In genomic region chr5:62536783-62537182, GRCh38 we compare ENCODE assay signal across 24 cellular contexts. TPM values are rescaled to one million over a fixed set of nuclear protein-coding genes. Genes with fewer than 3 reads are reported as not detected.
A peak's percentile ranks its signal among the peaks of the same experiment; 100 is the strongest.
DNase-seq lines count a peak whose midpoint lies in the region; ATAC-seq, FAIRE-seq and TF ChIP-seq lines count a peak whose summit lies in the region.
"Had no signal": no experiment of that assay in that cellular context is flagged by ENCODE, and none has a peak within 500 bp of the region (broad histone marks: within the 10 kb centered on the region; RNA-seq: fewer than 3 reads in every experiment).

No MANE protein-coding gene starts in this region.

- intact Hi-C loops in K562 (cut with micrococcal nuclease): no loop called here

- in situ Hi-C loops in K562 (cut with MboI): no loop called here

- H3K4me1 ChIP-seq in A549 (no peaks in the 10 kb centered on the region), K562 (replicated peaks in 1 of 2; ENCODE audit: control insufficient read depth in 2 of 2, insufficient read depth in 2 of 2, low read length in 2 of 2) (peaks cover 0 to 4% of the 10 kb centered on the region in 2 experiments; a peak in 2 of 5 replicates)
- H3K4me1 ChIP-seq: BLaER1 had no signal

- no peaks in the 10 kb centered on the region for H3K9me1 ChIP-seq in K562 (ENCODE audit: control insufficient read depth, insufficient read depth, low read length)

- H3K4me2 ChIP-seq in A549 (no peak overlapping the region), K562 (ENCODE audit: insufficient read depth, low read length) (no peak overlapping the region)
- H3K4me2 ChIP-seq: BLaER1 had no signal

- H3K9me3 ChIP-seq in A549 (no peaks in the 10 kb centered on the region), K562 (replicated peaks; ENCODE audit: control insufficient read depth, insufficient read depth, low read depth, low read length) (no peaks in the 10 kb centered on the region)
- H3K9me3 ChIP-seq: BE2C, BLaER1 had no signal

- no peak for ATAC-seq in A549
- ATAC-seq in K562: no peak
- ATAC-seq in GM21825 (IDR thresholded peaks at IDR 0.05; ENCODE audit: unreplicated experiment): no peak
- ATAC-seq: GM12878 had no signal

- no peak for TF ChIP-seq EP300 in A549 (IDR thresholded peaks at IDR 0.05)
- TF ChIP-seq EP300 in K562 (IDR thresholded peaks at IDR 0.05; ENCODE audit: low read length): no peak

- no peaks in the 10 kb centered on the region; the same call in 1 of the 2 replicates for H4K20me1 ChIP-seq in K562 (replicated peaks; ENCODE audit: control insufficient read depth, insufficient read depth, low read length)
- H4K20me1 ChIP-seq: BLaER1 had no signal

- no peak for DNase-seq in A549 (ENCODE audit: low read depth in 1 of 2, low spot score in 1 of 2)
- DNase-seq in K562 (ENCODE audit: extremely low read depth in 1 of 4, low spot score in 3 of 4): no peak
- DNase-seq in glomerular visceral epithelial cell (ENCODE audit: extremely low spot score): no peak
- DNase-seq: 8988T; ACHN; BE2C; C1 segment of cervical spinal cord; CD4-positive, alpha-beta memory T cell; CD4-positive, CD25-positive, alpha-beta regulatory T cell; CD8-positive, alpha-beta memory T cell; COR-L47; DMS 273 treated with DMSO at 0.1 percent for 48 hours; DMS153; DMS53; DMS79; DND-41; EL; GDM1 had no signal

- no peak for TF ChIP-seq CTCF in A549 (IDR thresholded peaks at IDR 0.05)
- no peak for TF ChIP-seq CTCF in K562 (IDR thresholded peaks at IDR 0.05 in 2 of 3, conservative IDR thresholded peaks at IDR 0.05 in 1 of 3; ENCODE audit: insufficient read depth in 2 of 3, low read depth in 1 of 3, low read length in 3 of 3)

- no peak overlapping the region for H2AFZ ChIP-seq in K562 (ENCODE audit: low read depth, low read length)

- H3K27me3 ChIP-seq in K562 (ENCODE audit: control insufficient read depth in 2 of 2, insufficient read depth in 2 of 2, low read length in 2 of 2): no peaks in the 10 kb centered on the region
- H3K27me3 ChIP-seq: BE2C, BLaER1 had no signal

- no peak for TF ChIP-seq RAD21 in A549 (conservative IDR thresholded peaks at IDR 0.05 in 1 of 2, IDR thresholded peaks at IDR 0.05 in 1 of 2)
- TF ChIP-seq RAD21 in K562 (CRISPR knock-in tag; conservative IDR thresholded peaks at IDR 0.05 in 1 of 2, IDR thresholded peaks at IDR 0.05 in 1 of 2): no peak

- CTCF ChIA-PET in A549 (lab: Yijun Ruan, JAX): no interaction called here
- CTCF ChIA-PET in K562 (lab: Yijun Ruan, JAX; ENCODE audit: low intra/inter-chr PET ratio): no interaction called here

- H3K79me2 ChIP-seq in K562 (ENCODE audit: control insufficient read depth, insufficient read depth, low read length): no peaks in the 10 kb centered on the region; the same call in 2 of the 3 replicates

- H3K27ac ChIP-seq in A549 (no peak overlapping the region), K562 (ENCODE audit: extremely low read depth, low read depth, low read length) (no peak overlapping the region)
- H3K27ac ChIP-seq: BLaER1 had no signal

- BruUV-seq in K562 (replicated peaks; lab: Mats Ljungman, UMichigan): no TSS peak

- no peak overlapping the region for H3K9ac ChIP-seq in K562 (ENCODE audit: insufficient read depth in 1 of 2, low read depth in 2 of 2, low read length in 2 of 2)
- H3K9ac ChIP-seq: BLaER1 had no signal

- H3K4me3 ChIP-seq in A549 (no peak overlapping the region), K562 (no peak overlapping the region)
- H3K4me3 ChIP-seq: BLaER1, GM12878 had no signal

- peaks cover 45% of the 10 kb centered on the region for H3K36me3 ChIP-seq in K562 (ENCODE audit: control insufficient read depth, insufficient read depth, low read length)

- FAIRE-seq in A204.1 (lab: Jason Lieb, UNC) (peak; percentile 19), A549 (lab: Jason Lieb, UNC) (no peak), K562 (lab: Jason Lieb, UNC) (no peak)
- FAIRE-seq: GM12878, GM12892, GM18507 had no signal

- POLR2A ChIA-PET in A549 (lab: Yijun Ruan, JAX): no interaction called here
- POLR2A ChIA-PET in K562 (lab: Yijun Ruan, JAX): no interaction called here

- 77% methylated on average over 2 of the region's 2 CpGs for WGBS in A549 (ENCODE audit: missing lambda C conversion rate)
- 87% methylated on average over 2 of the region's 2 CpGs for WGBS in K562 (ENCODE audit: insufficient coverage, low coverage, missing lambda C conversion rate)

- TF ChIP-seq POLR2A in A549 (IDR thresholded peaks at IDR 0.05; ENCODE audit: low read length): no peak
- TF ChIP-seq POLR2A in K562 (conservative IDR thresholded peaks at IDR 0.05): no peak

TF ChIP-seq in A549, 52 proteins besides CTCF, POLR2A, EP300 and RAD21:
- TF ChIP-seq RNF2 (IDR thresholded peaks at IDR 0.05; ENCODE audit: borderline replicate concordance, low read depth) (no peak), JUN (IDR thresholded peaks at IDR 0.05) (no peak), MAFK (IDR thresholded peaks at IDR 0.05; ENCODE audit: partially characterized antibody) (peak; percentile 69), SREBF2 (IDR thresholded peaks at IDR 0.05) (no peak), BHLHE40 (IDR thresholded peaks at IDR 0.05; ENCODE audit: low read depth, low read length) (no peak)
TF ChIP-seq in A549: peak in this region for 1.

TF ChIP-seq in K562, 482 proteins besides CTCF, POLR2A, EP300 and RAD21:
- TF ChIP-seq MAZ (CRISPR knock-in tag; conservative IDR thresholded peaks at IDR 0.05 in 1 of 2, IDR thresholded peaks at IDR 0.05 in 1 of 2) (no peak), MAFG (tag; conservative IDR thresholded peaks at IDR 0.05) (peak; percentile 63), ZNF316 (IDR thresholded peaks at IDR 0.05) (peak; percentile 85), E2F3 (CRISPR knock-in tag; IDR thresholded peaks at IDR 0.05) (no peak), MAFF (IDR thresholded peaks at IDR 0.05; ENCODE audit: low read length) (peak; percentile 50; the same call in 1 of the 2 replicates), MAFK (IDR thresholded peaks at IDR 0.05; ENCODE audit: low read length) (peak; percentile 41), C11orf30 (IDR thresholded peaks at IDR 0.05; ENCODE audit: low read depth) (peak; percentile 77), ZNF778 (CRISPR knock-in tag; IDR thresholded peaks at IDR 0.05) (no peak)

RNA-seq across cellular contexts. Expression of gene LRRC70, which starts 41.8 kb away (rescaled TPM):
- polyA plus RNA-seq in A549 (2011; rRNA removed): 0.32 and 0.34 TPM in 2 replicates
- polyA plus RNA-seq in A549 (2012; cell fraction: cytosol; rRNA removed): 0.09 and 0.17 TPM in 2 replicates
- 0.55 TPM in 2 replicates for polyA plus RNA-seq in A549 (2012; cell fraction: nucleus; rRNA removed)
- 0.09 TPM in 1 of 3 replicates, not detected in the others for polyA plus RNA-seq in A549 (2017; fragmentation: RNase III; extraction: RNeasy Plus Mini Kit Qiagen cat#74134 plus additional on column Dnase treatment)
- polyA minus RNA-seq in A549 (2011; rRNA and poly(A)+ RNA removed): 1.6 and 4.2 TPM in 2 replicates
- total RNA-seq in K562 (2011; cell fraction: chromatin; rRNA removed; ENCODE audit: low replicate concordance): 5.8 and 23.2 TPM in 2 replicates
- 2.5 and 4.6 TPM in 2 replicates for total RNA-seq in K562 (2011; cell fraction: nucleolus; rRNA removed)
- total RNA-seq in K562 (2011; cell fraction: nucleoplasm; rRNA removed): 10.0 and 24.3 TPM in 2 replicates
- 0.69 and 0.86 TPM in 2 replicates for total RNA-seq in K562 (2014; rRNA removed)
- 1.5 and 2.1 TPM in 2 replicates for total RNA-seq in K562 (2014; rRNA removed; fragmentation: Illumina TruSeq; extraction: Trizol)
- 1.4 TPM in 2 replicates for total RNA-seq in K562 (2015; rRNA removed; fragmentation: Illumina TruSeq; extraction: Trizol)
- total RNA-seq in K562 (2021): 0.73 and 0.83 TPM in 2 replicates
- polyA plus RNA-seq in K562 (2011; rRNA removed): 0.99 and 1.4 TPM in 2 replicates
- polyA plus RNA-seq in K562 (2011; cell fraction: cytosol; rRNA removed): 0.06 and 0.38 TPM in 2 replicates
- polyA plus RNA-seq in K562 (2011; cell fraction: nucleus; rRNA removed): 1.1 and 2.6 TPM in 2 replicates
- 0.09 and 0.61 TPM in 2 replicates for polyA plus RNA-seq in K562 (2012)
- 0.31 and 0.40 TPM in 2 replicates for polyA plus RNA-seq in K562 (2014; fragmentation: Illumina TruSeq; extraction: Trizol)
- polyA plus RNA-seq in K562 (2014; fragmentation: Nextera tagmentation; extraction: Ambion mirVana): under 1 TPM; 0.21 to 0.22 TPM
- polyA plus RNA-seq in K562 (2014; rRNA removed): 0.24 and 0.53 TPM in 2 replicates
- polyA minus RNA-seq in K562 (2011; rRNA and poly(A)+ RNA removed): 9.4 and 11.8 TPM in 2 replicates
- 0.76 TPM in 1 of 2 replicates, not detected in the other for polyA minus RNA-seq in K562 (2011; cell fraction: cytosol; rRNA and poly(A)+ RNA removed)
- polyA minus RNA-seq in K562 (2011; cell fraction: nucleus; rRNA and poly(A)+ RNA removed): 7.0 and 10.7 TPM in 2 replicates
